In genomic region chr1:16125088-16125470, GRCh38 we compare ENCODE assay signal across 23 cellular contexts. TPM values are rescaled to one million over a fixed set of nuclear protein-coding genes. Genes with fewer than 3 reads are reported as not detected.
"Had no signal": no experiment of that assay in that cellular context is flagged by ENCODE, and none has a peak within 500 bp of the region (broad histone marks: within the 10 kb centered on the region; RNA-seq: fewer than 3 reads in every experiment).

No MANE protein-coding gene starts in this region.

- H3K9me3 ChIP-seq: ascending aorta, mucosa of descending colon, spleen had no signal

- H3K27me3 Mint-ChIP-seq: activated CD4-positive, alpha-beta T cell treated with anti-CD3 and anti-CD28 coated beads for 36 hours; activated T-cell treated with anti-CD3 and anti-CD28 coated beads, Interleukin-2, amount 50 U/mL, for 24 hours; activated T-helper 17 cell treated with anti-CD3 and anti-CD28 coated beads, Interleukin-2, amount 50 U/mL, for 72 hours had no signal

- H3K4me3 Mint-ChIP-seq: activated B cell treated with CpG ODN at 0.5 μM for 24 hours; activated CD4-positive, alpha-beta T cell treated with anti-CD3 and anti-CD28 coated beads for 36 hours; activated T-cell treated with anti-CD3 and anti-CD28 coated beads, Interleukin-2, amount 50 U/mL, for 24 hours; activated T-helper 17 cell treated with anti-CD3 and anti-CD28 coated beads, Interleukin-2, amount 50 U/mL, for 72 hours; memory B cell had no signal

- H3K4me3 ChIP-seq: ascending aorta, mucosa of descending colon, spleen had no signal

- H3K27ac ChIP-seq: brain microvascular endothelial cell, spleen had no signal

- H3K27ac Mint-ChIP-seq: activated B cell treated with CpG ODN at 0.5 μM for 24 hours; activated CD4-positive, alpha-beta T cell treated with anti-CD3 and anti-CD28 coated beads for 36 hours; activated T-cell treated with anti-CD3 and anti-CD28 coated beads, Interleukin-2, amount 50 U/mL, for 24 hours; activated T-helper 17 cell treated with anti-CD3 and anti-CD28 coated beads, Interleukin-2, amount 50 U/mL, for 72 hours; memory B cell had no signal

- H3K27me3 ChIP-seq: ascending aorta, brain microvascular endothelial cell had no signal

- ATAC-seq: activated CD4-positive, alpha-beta T cell treated with anti-CD3 and anti-CD28 coated beads for 36 hours; activated naive CD4-positive, alpha-beta T cell treated with anti-CD3 and anti-CD28 coated beads, Interleukin-2, amount 50 U/mL, for 72 hours; activated T-helper 17 cell treated with anti-CD3 and anti-CD28 coated beads, Interleukin-2, amount 50 U/mL, for 72 hours; mucosa of descending colon; stimulated activated naive CD8-positive, alpha-beta T cell treated with anti-CD3 and anti-CD28 coated beads, Interleukin-15, Interleukin-2, amounts not matched to agents 100 U/mL and 50 U/mL, for 24 hours had no signal

- H3K4me1 Mint-ChIP-seq: activated T-helper 17 cell treated with anti-CD3 and anti-CD28 coated beads, Interleukin-2, amount 50 U/mL, for 72 hours had no signal

- DNase-seq: activated B cell treated with CpG ODN at 0.5 μM for 24 hours; activated CD4-positive, alpha-beta T cell treated with anti-CD3 and anti-CD28 coated beads for 36 hours; activated CD4-positive, alpha-beta T cell treated with anti-CD3 and anti-CD28 coated beads, Interleukin-2, amount 50 U/mL, for 4 hours; activated CD8-positive, alpha-beta memory T cell treated with anti-CD3 and anti-CD28 coated beads for 24 hours; activated CD8-positive, alpha-beta memory T cell treated with anti-CD3 and anti-CD28 coated beads, Interleukin-2, amount 50 U/mL, for 4 hours; activated T-cell treated with anti-CD3 and anti-CD28 coated beads, Interleukin-2, amount 50 U/mL, for 24 hours; brain microvascular endothelial cell; caudate nucleus; effector memory CD4-positive, alpha-beta T cell; glutamatergic neuron; hippocampal formation; mucosa of descending colon; occipital lobe; stimulated activated CD4-positive, alpha-beta T cell treated with anti-CD3 and anti-CD28 coated beads, Interleukin-4, amount 100 ng/mL, for 4 hours; stimulated activated naive CD8-positive, alpha-beta T cell treated with anti-CD3 and anti-CD28 coated beads, Interleukin-15, Interleukin-2, amounts not matched to agents 100 U/mL and 50 U/mL, for 24 hours; T-helper 9 cell had no signal

- H3K36me3 Mint-ChIP-seq: activated naive CD4-positive, alpha-beta T cell treated with anti-CD3 and anti-CD28 coated beads, Interleukin-2, amount 50 U/mL, for 72 hours; memory B cell had no signal

- H3K9me3 Mint-ChIP-seq: activated B cell treated with CpG ODN at 0.5 μM for 24 hours; activated naive CD4-positive, alpha-beta T cell treated with anti-CD3 and anti-CD28 coated beads, Interleukin-2, amount 50 U/mL, for 72 hours; activated T-cell treated with anti-CD3 and anti-CD28 coated beads, Interleukin-2, amount 50 U/mL, for 24 hours; activated T-helper 17 cell treated with anti-CD3 and anti-CD28 coated beads, Interleukin-2, amount 50 U/mL, for 72 hours; memory B cell had no signal

RNA-seq across cellular contexts. Expression of gene EPHA2, which starts 30.8 kb away (rescaled TPM):
- total RNA-seq: activated B cell treated with CpG ODN at 0.5 μM for 24 hours; T-helper 1 cell treated with Interleukin-12 subunit alpha and Interleukin-12 subunit beta and Interleukin-4 antibody, amounts not matched to agents 30 ng/mL and 1 ng/mL, for 36 hours had no signal

RNA-seq across cellular contexts. Expression of gene FAM131C, which starts 51.6 kb away (rescaled TPM):
- total RNA-seq: activated B cell treated with CpG ODN at 0.5 μM for 24 hours, dermis microvascular lymphatic vessel endothelial cell had no signal
